2 cellular contexts compared by ENCODE assay signal in the genomic region with DNA sequence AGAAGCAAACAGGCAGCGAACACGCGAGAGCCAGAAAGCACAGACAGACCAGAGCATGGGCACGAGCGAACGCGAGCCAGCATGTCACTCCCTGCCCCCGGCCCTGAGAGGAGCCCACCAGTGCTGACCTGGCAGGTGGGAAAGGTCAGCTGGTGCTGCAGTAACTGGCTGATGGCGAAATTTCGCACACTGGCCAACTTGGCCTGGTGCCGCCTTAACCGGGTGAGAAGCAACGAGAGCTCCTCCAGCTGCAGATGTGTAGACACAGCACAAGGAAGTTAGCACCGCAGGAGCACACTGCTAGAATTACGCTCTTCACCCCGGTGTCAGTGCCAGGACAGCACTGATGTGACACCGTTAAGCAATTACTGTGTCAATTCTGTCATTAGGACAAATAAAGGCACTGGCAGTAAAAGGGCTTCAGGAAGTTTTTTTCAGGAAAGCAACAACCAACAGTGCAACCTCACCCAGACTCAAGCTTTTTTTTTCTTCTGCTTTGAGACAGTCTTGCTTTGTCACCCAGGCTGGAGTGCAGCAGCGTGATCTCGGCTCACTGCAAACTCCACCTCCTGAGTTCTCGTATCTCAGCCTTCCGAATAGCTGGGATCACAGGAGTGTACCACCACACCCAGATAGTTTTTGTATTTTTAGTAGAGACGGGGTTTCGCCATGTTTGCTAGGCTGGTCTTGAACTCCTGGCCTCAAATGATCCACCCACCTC.
TF ChIP-seq lines count a peak whose summit lies in the region.

No MANE protein-coding gene starts in this region.

TF ChIP-seq in liver, 16 proteins besides CTCF, POLR2A, EP300 and RAD21 (continued from another document):
- TF ChIP-seq, protein P1, sequence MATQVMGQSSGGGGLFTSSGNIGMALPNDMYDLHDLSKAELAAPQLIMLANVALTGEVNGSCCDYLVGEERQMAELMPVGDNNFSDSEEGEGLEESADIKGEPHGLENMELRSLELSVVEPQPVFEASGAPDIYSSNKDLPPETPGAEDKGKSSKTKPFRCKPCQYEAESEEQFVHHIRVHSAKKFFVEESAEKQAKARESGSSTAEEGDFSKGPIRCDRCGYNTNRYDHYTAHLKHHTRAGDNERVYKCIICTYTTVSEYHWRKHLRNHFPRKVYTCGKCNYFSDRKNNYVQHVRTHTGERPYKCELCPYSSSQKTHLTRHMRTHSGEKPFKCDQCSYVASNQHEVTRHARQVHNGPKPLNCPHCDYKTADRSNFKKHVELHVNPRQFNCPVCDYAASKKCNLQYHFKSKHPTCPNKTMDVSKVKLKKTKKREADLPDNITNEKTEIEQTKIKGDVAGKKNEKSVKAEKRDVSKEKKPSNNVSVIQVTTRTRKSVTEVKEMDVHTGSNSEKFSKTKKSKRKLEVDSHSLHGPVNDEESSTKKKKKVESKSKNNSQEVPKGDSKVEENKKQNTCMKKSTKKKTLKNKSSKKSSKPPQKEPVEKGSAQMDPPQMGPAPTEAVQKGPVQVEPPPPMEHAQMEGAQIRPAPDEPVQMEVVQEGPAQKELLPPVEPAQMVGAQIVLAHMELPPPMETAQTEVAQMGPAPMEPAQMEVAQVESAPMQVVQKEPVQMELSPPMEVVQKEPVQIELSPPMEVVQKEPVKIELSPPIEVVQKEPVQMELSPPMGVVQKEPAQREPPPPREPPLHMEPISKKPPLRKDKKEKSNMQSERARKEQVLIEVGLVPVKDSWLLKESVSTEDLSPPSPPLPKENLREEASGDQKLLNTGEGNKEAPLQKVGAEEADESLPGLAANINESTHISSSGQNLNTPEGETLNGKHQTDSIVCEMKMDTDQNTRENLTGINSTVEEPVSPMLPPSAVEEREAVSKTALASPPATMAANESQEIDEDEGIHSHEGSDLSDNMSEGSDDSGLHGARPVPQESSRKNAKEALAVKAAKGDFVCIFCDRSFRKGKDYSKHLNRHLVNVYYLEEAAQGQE (IDR thresholded peaks at IDR 0.05): peak; percentile 33
- TF ChIP-seq GABPA (IDR thresholded peaks at IDR 0.05 in 1 of 2, conservative IDR thresholded peaks at IDR 0.05 in 1 of 2): no peak
- peak; percentile 50 for TF ChIP-seq YY1 (IDR thresholded peaks at IDR 0.05)
- no peak for TF ChIP-seq FOXA1 (IDR thresholded peaks at IDR 0.05)

TF ChIP-seq in HepG2, 621 proteins besides CTCF, POLR2A, EP300 and RAD21 (continued from another document):
- TF ChIP-seq, protein P2, sequence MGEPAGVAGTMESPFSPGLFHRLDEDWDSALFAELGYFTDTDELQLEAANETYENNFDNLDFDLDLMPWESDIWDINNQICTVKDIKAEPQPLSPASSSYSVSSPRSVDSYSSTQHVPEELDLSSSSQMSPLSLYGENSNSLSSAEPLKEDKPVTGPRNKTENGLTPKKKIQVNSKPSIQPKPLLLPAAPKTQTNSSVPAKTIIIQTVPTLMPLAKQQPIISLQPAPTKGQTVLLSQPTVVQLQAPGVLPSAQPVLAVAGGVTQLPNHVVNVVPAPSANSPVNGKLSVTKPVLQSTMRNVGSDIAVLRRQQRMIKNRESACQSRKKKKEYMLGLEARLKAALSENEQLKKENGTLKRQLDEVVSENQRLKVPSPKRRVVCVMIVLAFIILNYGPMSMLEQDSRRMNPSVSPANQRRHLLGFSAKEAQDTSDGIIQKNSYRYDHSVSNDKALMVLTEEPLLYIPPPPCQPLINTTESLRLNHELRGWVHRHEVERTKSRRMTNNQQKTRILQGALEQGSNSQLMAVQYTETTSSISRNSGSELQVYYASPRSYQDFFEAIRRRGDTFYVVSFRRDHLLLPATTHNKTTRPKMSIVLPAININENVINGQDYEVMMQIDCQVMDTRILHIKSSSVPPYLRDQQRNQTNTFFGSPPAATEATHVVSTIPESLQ (CRISPR knock-in tag; conservative IDR thresholded peaks at IDR 0.05): no peak
- TF ChIP-seq, protein P3, sequence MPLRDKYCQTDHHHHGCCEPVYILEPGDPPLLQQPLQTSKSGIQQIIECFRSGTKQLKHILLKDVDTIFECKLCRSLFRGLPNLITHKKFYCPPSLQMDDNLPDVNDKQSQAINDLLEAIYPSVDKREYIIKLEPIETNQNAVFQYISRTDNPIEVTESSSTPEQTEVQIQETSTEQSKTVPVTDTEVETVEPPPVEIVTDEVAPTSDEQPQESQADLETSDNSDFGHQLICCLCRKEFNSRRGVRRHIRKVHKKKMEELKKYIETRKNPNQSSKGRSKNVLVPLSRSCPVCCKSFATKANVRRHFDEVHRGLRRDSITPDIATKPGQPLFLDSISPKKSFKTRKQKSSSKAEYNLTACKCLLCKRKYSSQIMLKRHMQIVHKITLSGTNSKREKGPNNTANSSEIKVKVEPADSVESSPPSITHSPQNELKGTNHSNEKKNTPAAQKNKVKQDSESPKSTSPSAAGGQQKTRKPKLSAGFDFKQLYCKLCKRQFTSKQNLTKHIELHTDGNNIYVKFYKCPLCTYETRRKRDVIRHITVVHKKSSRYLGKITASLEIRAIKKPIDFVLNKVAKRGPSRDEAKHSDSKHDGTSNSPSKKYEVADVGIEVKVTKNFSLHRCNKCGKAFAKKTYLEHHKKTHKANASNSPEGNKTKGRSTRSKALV (CRISPR knock-in tag; IDR thresholded peaks at IDR 0.05): no peak
- TF ChIP-seq CBX2 (IDR thresholded peaks at IDR 0.05; ENCODE audit: low read depth, low read length) (no peak), CBX2 (CRISPR knock-in tag; IDR thresholded peaks at IDR 0.05; ENCODE audit: low read depth) (no peak), ATF7-NPFF (CRISPR knock-in tag; IDR thresholded peaks at IDR 0.05; ENCODE audit: low read depth) (no peak), MAFG (CRISPR knock-in tag; IDR thresholded peaks at IDR 0.05) (no peak), ZEB1 (IDR thresholded peaks at IDR 0.05; ENCODE audit: insufficient replicate concordance, low read depth) (no peak), CCDC6 (CRISPR knock-in tag; IDR thresholded peaks at IDR 0.05) (no peak), ZNF605 (CRISPR knock-in tag; IDR thresholded peaks at IDR 0.05) (no peak), SOX6 (IDR thresholded peaks at IDR 0.05) (no peak), SOX6 (CRISPR knock-in tag; IDR thresholded peaks at IDR 0.05) (no peak)
- TF ChIP-seq, protein P4, sequence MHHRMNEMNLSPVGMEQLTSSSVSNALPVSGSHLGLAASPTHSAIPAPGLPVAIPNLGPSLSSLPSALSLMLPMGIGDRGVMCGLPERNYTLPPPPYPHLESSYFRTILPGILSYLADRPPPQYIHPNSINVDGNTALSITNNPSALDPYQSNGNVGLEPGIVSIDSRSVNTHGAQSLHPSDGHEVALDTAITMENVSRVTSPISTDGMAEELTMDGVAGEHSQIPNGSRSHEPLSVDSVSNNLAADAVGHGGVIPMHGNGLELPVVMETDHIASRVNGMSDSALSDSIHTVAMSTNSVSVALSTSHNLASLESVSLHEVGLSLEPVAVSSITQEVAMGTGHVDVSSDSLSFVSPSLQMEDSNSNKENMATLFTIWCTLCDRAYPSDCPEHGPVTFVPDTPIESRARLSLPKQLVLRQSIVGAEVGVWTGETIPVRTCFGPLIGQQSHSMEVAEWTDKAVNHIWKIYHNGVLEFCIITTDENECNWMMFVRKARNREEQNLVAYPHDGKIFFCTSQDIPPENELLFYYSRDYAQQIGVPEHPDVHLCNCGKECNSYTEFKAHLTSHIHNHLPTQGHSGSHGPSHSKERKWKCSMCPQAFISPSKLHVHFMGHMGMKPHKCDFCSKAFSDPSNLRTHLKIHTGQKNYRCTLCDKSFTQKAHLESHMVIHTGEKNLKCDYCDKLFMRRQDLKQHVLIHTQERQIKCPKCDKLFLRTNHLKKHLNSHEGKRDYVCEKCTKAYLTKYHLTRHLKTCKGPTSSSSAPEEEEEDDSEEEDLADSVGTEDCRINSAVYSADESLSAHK (CRISPR knock-in tag; IDR thresholded peaks at IDR 0.05; ENCODE audit: borderline replicate concordance): no peak
